17 cellular contexts compared by ENCODE assay signal in the genomic region with DNA sequence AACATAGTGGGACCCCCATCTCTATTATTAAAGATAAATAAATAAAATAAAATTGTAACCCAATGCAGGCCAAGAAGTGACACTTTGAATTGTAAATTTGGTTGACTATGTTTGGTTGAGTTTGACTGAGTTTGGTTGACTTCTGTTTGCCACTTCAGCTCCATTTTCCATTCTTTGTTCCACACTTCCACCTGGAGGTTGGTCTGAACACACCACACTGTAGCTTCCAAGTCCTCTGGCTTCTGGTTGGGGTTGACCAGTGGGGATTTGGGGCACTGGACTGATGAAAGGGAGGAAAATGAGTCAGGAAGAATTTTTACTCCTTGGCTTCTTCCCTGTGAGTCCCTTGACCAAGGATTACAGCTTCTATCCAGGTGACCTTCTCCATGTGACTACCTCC.
"Had no signal": no experiment of that assay in that cellular context is flagged by ENCODE, and none has a peak within 500 bp of the region (broad histone marks: within the 10 kb centered on the region; RNA-seq: fewer than 3 reads in every experiment).

No MANE protein-coding gene starts in this region.

- FAIRE-seq: frontal cortex had no signal

- H3K4me1 ChIP-seq: prostate gland, upper lobe of right lung had no signal

- H3K4me3 ChIP-seq: dorsolateral prefrontal cortex, left ventricle myocardium inferior, prostate gland, smooth muscle cell, testis, upper lobe of right lung had no signal

- H3K27ac ChIP-seq: dorsolateral prefrontal cortex, left ventricle myocardium inferior, prostate gland, testis, upper lobe of right lung had no signal

- H3K36me3 ChIP-seq: left ventricle myocardium inferior, prostate gland, upper lobe of right lung had no signal

- H3K27me3 ChIP-seq: testis, upper lobe of right lung had no signal

- DNase-seq: activated CD4-positive, alpha-beta T cell treated with anti-CD3 and anti-CD28 coated beads, Interleukin-2, amount 10 ng/mL, durations not matched to agents 24 days and 14 days; activated CD8-positive, alpha-beta T cell treated with anti-CD3 and anti-CD28 coated beads for 36 hours; activated naive CD4-positive, alpha-beta T cell treated with anti-CD3 and anti-CD28 coated beads for 36 hours; activated T-cell treated with anti-CD3 and anti-CD28 coated beads, Interleukin-2, amount 50 U/mL, for 1 hour; caudate nucleus; dorsolateral prefrontal cortex; head of caudate nucleus; left ventricle myocardium inferior; mammary epithelial cell; occipital lobe; right cardiac atrium; stimulated activated CD4-positive, alpha-beta T cell treated with anti-CD3 and anti-CD28 coated beads, Interleukin-4, amount 100 ng/mL, for 1 hour; testis; upper lobe of right lung had no signal

- H3K9me3 ChIP-seq: left ventricle myocardium inferior, prostate gland, testis, upper lobe of right lung had no signal

- ATAC-seq: activated CD8-positive, alpha-beta T cell treated with anti-CD3 and anti-CD28 coated beads for 36 hours; right cardiac atrium; upper lobe of right lung had no signal
